9 cellular contexts compared by ENCODE assay signal in the genomic region with DNA sequence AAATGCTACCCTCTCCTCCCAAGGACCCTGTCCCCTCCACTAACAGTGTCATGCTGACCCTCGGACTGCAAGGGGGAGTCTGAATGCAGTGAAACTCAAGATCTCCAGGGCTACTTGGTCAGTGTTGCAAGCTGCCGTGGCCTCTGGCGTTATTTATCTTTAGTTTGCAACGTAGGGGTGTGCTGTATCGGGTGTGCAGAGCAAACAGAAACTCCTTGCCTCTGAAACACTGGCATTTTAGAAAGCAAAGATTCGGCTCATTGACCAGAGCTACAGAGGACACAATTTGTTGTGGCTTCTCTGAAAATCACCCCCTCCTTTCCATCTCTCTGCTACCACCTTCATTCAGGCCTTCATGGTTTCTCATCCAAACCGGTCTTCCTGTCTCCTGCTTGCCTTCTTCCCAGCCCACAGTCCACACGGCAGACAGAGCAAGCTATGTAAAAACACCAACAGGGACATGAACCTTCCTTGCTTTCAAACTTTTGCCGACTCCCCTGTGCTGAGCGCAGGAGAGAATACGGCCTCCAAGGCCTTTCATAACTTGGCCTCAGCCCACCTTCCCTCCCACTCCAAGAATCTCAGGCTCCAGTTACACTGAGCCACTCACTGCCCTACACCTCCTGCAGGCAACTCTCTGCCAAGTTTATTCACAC. TPM values are rescaled to one million over a fixed set of nuclear protein-coding genes. Genes with fewer than 3 reads are reported as not detected.
DNase-seq lines count a peak whose midpoint lies in the region; ATAC-seq, FAIRE-seq and TF ChIP-seq lines count a peak whose summit lies in the region.
"Had no signal": no experiment of that assay in that cellular context is flagged by ENCODE, and none has a peak within 500 bp of the region (broad histone marks: within the 10 kb centered on the region; RNA-seq: fewer than 3 reads in every experiment).

No MANE protein-coding gene starts in this region.

- intact Hi-C loops in left cardiac atrium (cut with DNase I) (loop anchor here in 1 of 2 donors (5.0 to 10.0 kb wide), 2 partner anchors 95 to 352 kb away; a partner anchor contains a TSS), posterior vena cava (cut with DNase I) (loop anchor here in 1 of 2 donors (5.0 kb wide), 1 partner anchor 342 kb away; no protein-coding TSS in a partner anchor)

- ATAC-seq in WTC11 (peak; percentile 73), left cardiac atrium (peak; percentile 95 to 96), GM18909 (IDR thresholded peaks at IDR 0.05; ENCODE audit: poor library complexity, unreplicated experiment) (no peak), GM19452 (IDR thresholded peaks at IDR 0.05; ENCODE audit: unreplicated experiment) (no peak)

- no peak for FAIRE-seq in GM12891 (lab: Jason Lieb, UNC)

- H3K36me3 Mint-ChIP-seq in WTC11 = no peaks in the 10 kb centered on the region

- no peaks in the 10 kb centered on the region for H3K9me3 Mint-ChIP-seq in WTC11

- no peak for TF ChIP-seq POLR2A in GM12891 (IDR thresholded peaks at IDR 0.05; ENCODE audit: low read depth, low read length)

- peaks cover 32% of the 10 kb centered on the region for H3K4me1 Mint-ChIP-seq in WTC11

- CTCF ChIA-PET in WTC11 (lab: Charles Lee) = interaction anchor here (1.0 to 2.8 kb wide), 15 partner anchors 11 to 481 kb away, joined by 3 to 34 read pairs (median 8); a partner anchor contains a TSS

- no peak overlapping the region for H3K4me3 Mint-ChIP-seq in WTC11

- H3K4me3 ChIP-seq in AG10803 (ENCODE audit: low read length) = no peak overlapping the region
- H3K4me3 ChIP-seq: BLaER1 treated with 17β-estradiol and CSF1 and Interleukin-3, amounts not matched to agents 10 nM and 100 nM had no signal

- H3K27ac Mint-ChIP-seq in WTC11 = peak overlapping the region; percentile 86

- TF ChIP-seq CTCF in AG10803 (conservative IDR thresholded peaks at IDR 0.05; ENCODE audit: low read length) = no peak
- TF ChIP-seq CTCF in WTC11 (IDR thresholded peaks at IDR 0.05) = no peak
- TF ChIP-seq CTCF in GM20000 (IDR thresholded peaks at IDR 0.05; ENCODE audit: extremely low read depth, missing control alignments) = no peak

- H3K27me3 Mint-ChIP-seq in WTC11 (ENCODE audit: low read depth) = no peaks in the 10 kb centered on the region

- DNase-seq in AG10803 (ENCODE audit: low read depth) = peak; percentile 56
- no peak for DNase-seq in WTC11 (ENCODE audit: low spot score)
- DNase-seq in left cardiac atrium = peak; percentile 65
- DNase-seq in posterior vena cava (ENCODE audit: low spot score) = peak; percentile 82
- no peak for DNase-seq in GM20000 (ENCODE audit: low spot score)
- no peak for DNase-seq in GM12891 (ENCODE audit: insufficient read length, low spot score)

- POLR2A ChIA-PET in WTC11 (lab: Charles Lee) = no interaction called here

TF ChIP-seq in WTC11, 78 proteins besides CTCF, POLR2A, EP300 and RAD21:
- TF ChIP-seq FOXJ3 (CRISPR knock-in tag; IDR thresholded peaks at IDR 0.05; ENCODE audit: borderline replicate concordance) (no peak), NFE2L1 (CRISPR knock-in tag; IDR thresholded peaks at IDR 0.05) (0 out of 2 replicates have a peak, but pooled peaks have one; percentile 39)
TF ChIP-seq in WTC11: peak in this region for 1.

TF ChIP-seq in GM12891, 5 proteins besides CTCF, POLR2A, EP300 and RAD21:
- TF ChIP-seq TAF1 (IDR thresholded peaks at IDR 0.05; ENCODE audit: low read depth, low read length) (no peak), POU2F2 (IDR thresholded peaks at IDR 0.05; ENCODE audit: low read depth, low read length) (no peak), SPI1 (IDR thresholded peaks at IDR 0.05; ENCODE audit: low read depth, low read length) (no peak), PAX5 (IDR thresholded peaks at IDR 0.05; ENCODE audit: insufficient read depth, low read length, severe bottlenecking) (no peak), POLR2AphosphoS5 (IDR thresholded peaks at IDR 0.05; ENCODE audit: low read depth, low read length) (no peak)

RNA-seq across cellular contexts. Expression of a gene that starts 14.9 kb away (rescaled TPM):
- 7.7 to 9.8 TPM (median 9.2 TPM) in 3 replicates for total RNA-seq in WTC11 (2021)
- 10 to 100 TPM; 45.5 to 54.2 TPM for total RNA-seq in left cardiac atrium
- 10 to 100 TPM; 42.4 to 49.1 TPM for total RNA-seq in posterior vena cava
- not detected for polyA plus RNA-seq in GM12891 (2012; ENCODE audit: low read depth, missing spikeins)

Comparison
In these comparisons a context has a peak if more than half of its experiments do, and no peak if none do; other contexts are left out.
1. DNase-seq: peak in AG10803 (single experiment), left cardiac atrium (single experiment) and posterior vena cava (single experiment); none in WTC11 (single experiment), GM20000 (single experiment) and GM12891 (single experiment).
2. ATAC-seq: peak in WTC11 (single experiment) and left cardiac atrium (2 of 2); none in GM18909 (single experiment) and GM19452 (single experiment).